ENCODE assay signal across 9 cellular contexts in genomic region chr7:44104880-44105771, GRCh38. TPM values are rescaled to one million over a fixed set of nuclear protein-coding genes. Genes with fewer than 3 reads are reported as not detected.
DNase-seq lines count a peak whose midpoint lies in the region; ATAC-seq lines count a peak whose summit lies in the region.
"Had no signal": no experiment of that assay in that cellular context is flagged by ENCODE, and none has a peak within 500 bp of the region (broad histone marks: within the 10 kb centered on the region; RNA-seq: fewer than 3 reads in every experiment).

No MANE protein-coding gene starts in this region.

- H3K36me3 Mint-ChIP-seq in T-helper 2 cell treated with Interferon-gamma antibody and Interleukin-4, amounts not matched to agents 5 μg/mL and 100 μg/mL, for 36 hours (ENCODE audit: low read depth): no peaks in the 10 kb centered on the region

- no peaks in the 10 kb centered on the region for H3K9me3 Mint-ChIP-seq in T-helper 2 cell treated with Interferon-gamma antibody and Interleukin-4, amounts not matched to agents 5 μg/mL and 100 μg/mL, for 36 hours

- H3K9ac ChIP-seq in adipocyte (ENCODE audit: low read length): peak overlapping the region; percentile 81

- ATAC-seq in right cardiac atrium (peak; percentile 22 to 27), HG02981 (IDR thresholded peaks at IDR 0.05; ENCODE audit: unreplicated experiment) (no peak), GM19452 (IDR thresholded peaks at IDR 0.05; ENCODE audit: unreplicated experiment) (no peak)

- H3K27ac ChIP-seq in right cardiac atrium (ENCODE audit: low read length): peak overlapping the region; percentile 14

- peak overlapping the region; percentile 81 for H3K4me3 Mint-ChIP-seq in T-helper 2 cell treated with Interferon-gamma antibody and Interleukin-4, amounts not matched to agents 5 μg/mL and 100 μg/mL, for 36 hours

- no peak for DNase-seq in T-helper 2 cell treated with Interferon-gamma antibody and Interleukin-4, amounts not matched to agents 5 μg/mL and 100 μg/mL, for 36 hours (ENCODE audit: low spot score)
- DNase-seq in T-helper 2 cell: no peak
- peak; percentile 79 for DNase-seq in adipocyte (ENCODE audit: low read depth)
- DNase-seq in right cardiac atrium: peak; percentile 46 to 81 (median 78)
- DNase-seq in renal cortical epithelial cell (ENCODE audit: low read depth): peak; percentile 95
- no peak for DNase-seq in effector CD8-positive, alpha-beta T cell (lab: John Stamatoyannopoulos, UW)

- H3K27me3 ChIP-seq in adipocyte (replicated peaks; ENCODE audit: control insufficient read depth, insufficient read depth, low read length) (no peaks in the 10 kb centered on the region), right cardiac atrium (ENCODE audit: control insufficient read depth, insufficient read depth) (no peaks in the 10 kb centered on the region)

- H3K4me1 ChIP-seq in adipocyte (ENCODE audit: control insufficient read depth, insufficient read depth, low read length) (peaks cover 51% of the 10 kb centered on the region), right cardiac atrium (ENCODE audit: control insufficient read depth, insufficient read depth, low read length) (no peaks in the 10 kb centered on the region)

- H3K36me3 ChIP-seq in adipocyte (ENCODE audit: control insufficient read depth, insufficient read depth, low read length, severe bottlenecking): peaks cover 10% of the 10 kb centered on the region

- H3K4me1 Mint-ChIP-seq in T-helper 2 cell treated with Interferon-gamma antibody and Interleukin-4, amounts not matched to agents 5 μg/mL and 100 μg/mL, for 36 hours (ENCODE audit: low read depth): peaks cover 13% of the 10 kb centered on the region

- H3K27me3 Mint-ChIP-seq in T-helper 2 cell treated with Interferon-gamma antibody and Interleukin-4, amounts not matched to agents 5 μg/mL and 100 μg/mL, for 36 hours (ENCODE audit: low read depth): peaks cover 9% of the 10 kb centered on the region

- H3K9me3 ChIP-seq in adipocyte (ENCODE audit: control insufficient read depth, low read length) (no peaks in the 10 kb centered on the region), right cardiac atrium (ENCODE audit: control insufficient read depth, low read length) (no peaks in the 10 kb centered on the region)

- intact Hi-C loops in right cardiac atrium (cut with DNase I): no loop called here

- peak overlapping the region; percentile 63 for H3K27ac Mint-ChIP-seq in T-helper 2 cell treated with Interferon-gamma antibody and Interleukin-4, amounts not matched to agents 5 μg/mL and 100 μg/mL, for 36 hours

- WGBS in right cardiac atrium: 25% methylated on average over 26 of the region's 26 CpGs

- H3K4me3 ChIP-seq in adipocyte (ENCODE audit: low read length) (peak overlapping the region; percentile 76), right cardiac atrium (ENCODE audit: low read length) (peak overlapping the region; percentile 65)

RNA-seq across cellular contexts. Expression of gene AEBP1, which starts 1.0 kb away (rescaled TPM):
- total RNA-seq in right cardiac atrium (100 to 1,000 TPM in 2 of 4 donors, 10 to 100 TPM in 2; 81.0 to 124 (median 103) TPM), renal cortical epithelial cell (3.5 and 19.0 TPM in 2 replicates)
- polyA plus RNA-seq in right cardiac atrium: 62.8 TPM
- total RNA-seq: Daoy had no signal

RNA-seq across cellular contexts. Expression of gene POLD2, which starts 18.2 kb away (rescaled TPM):
- total RNA-seq in right cardiac atrium (100 to 1,000 TPM in 1 of 4 donors, 10 to 100 TPM in 3; 85.8 to 110 (median 99.0) TPM), renal cortical epithelial cell (58.3 and 58.9 TPM in 2 replicates)
- polyA plus RNA-seq in right cardiac atrium: 86.6 TPM

RNA-seq across cellular contexts. Expression of gene POLM, which starts 22.8 kb away (rescaled TPM):
- total RNA-seq in right cardiac atrium (10 to 100 TPM; 24.5 to 28.9 (median 25.8) TPM), renal cortical epithelial cell (8.0 and 15.3 TPM in 2 replicates)
- polyA plus RNA-seq in right cardiac atrium: 16.6 TPM

RNA-seq across cellular contexts. Expression of gene MYL7, which starts 36.0 kb away (rescaled TPM):
- total RNA-seq in right cardiac atrium (over 10,000 TPM; 13,263 to 15,323 (median 14,734) TPM), renal cortical epithelial cell (not detected in 2 replicates)
- polyA plus RNA-seq in right cardiac atrium: 28,570 TPM
- total RNA-seq: Daoy had no signal

RNA-seq across cellular contexts. Expression of gene PGAM2, which starts 39.8 kb away (rescaled TPM):
- total RNA-seq in right cardiac atrium (1,000 to 10,000 TPM in 2 of 4 donors, 100 to 1,000 TPM in 2; 946 to 1,159 (median 1,024) TPM), renal cortical epithelial cell (0.15 TPM in 1 of 2 replicates, not detected in the other)
- polyA plus RNA-seq in right cardiac atrium: 2,530 TPM
- total RNA-seq: Daoy had no signal

Comparison
In these comparisons a context has a peak if more than half of its experiments do, and no peak if none do; other contexts are left out.
1. DNase-seq: peak in adipocyte (single experiment), right cardiac atrium (3 of 3) and renal cortical epithelial cell (single experiment); none in T-helper 2 cell treated with Interferon-gamma antibody and Interleukin-4, amounts not matched to agents 5 μg/mL and 100 μg/mL, for 36 hours (single experiment), T-helper 2 cell (0 of 5) and effector CD8-positive, alpha-beta T cell (single experiment).
2. ATAC-seq: peak in right cardiac atrium (2 of 2); none in HG02981 (single experiment) and GM19452 (single experiment).